20 cellular contexts compared by ENCODE assay signal in the genomic region with DNA sequence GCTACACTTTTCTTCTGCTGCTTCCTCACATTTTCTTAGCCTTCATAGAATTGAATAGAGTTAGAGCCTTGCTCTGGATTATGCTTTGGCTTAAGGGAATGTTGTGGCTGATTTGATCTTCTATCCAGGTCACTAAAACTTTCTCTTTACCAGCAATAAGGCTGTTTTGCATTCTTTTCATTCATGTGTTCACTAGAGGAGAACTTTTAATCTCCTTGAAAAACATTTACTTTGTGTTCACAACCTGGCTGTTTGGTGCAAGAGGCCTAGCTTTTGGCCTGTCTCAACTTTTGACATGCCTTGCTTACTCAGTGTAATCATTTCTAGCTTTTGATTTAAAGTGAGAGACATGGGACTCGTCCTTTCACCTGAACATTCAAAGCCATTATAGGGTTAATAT.
"Had no signal": no experiment of that assay in that cellular context is flagged by ENCODE, and none has a peak within 500 bp of the region (broad histone marks: within the 10 kb centered on the region; RNA-seq: fewer than 3 reads in every experiment).

No MANE protein-coding gene starts in this region.

- H3K4me3 Mint-ChIP-seq: naive B cell, nephron progenitor cell had no signal

- H3K79me2 ChIP-seq: hepatocyte had no signal

- H2AFZ ChIP-seq: hepatocyte had no signal

- H3K27ac ChIP-seq: colonic mucosa, hepatocyte, left ventricle myocardium inferior, psoas muscle, sigmoid colon, skin epidermis, suprapubic skin, tibial artery, upper lobe of left lung, uterus had no signal

- H3K27ac Mint-ChIP-seq: naive B cell, nephron progenitor cell had no signal

- H3K36me3 ChIP-seq: colonic mucosa, left ventricle myocardium inferior, sigmoid colon, suprapubic skin, tibial artery, upper lobe of left lung, uterus had no signal

- DNase-seq: colonic mucosa; dermis blood vessel endothelial cell; foreskin melanocyte; head of caudate nucleus; left ventricle myocardium inferior; mesendoderm; naive B cell; nephron progenitor cell; psoas muscle; sigmoid colon; stimulated activated CD4-positive, alpha-beta T cell treated with anti-CD3 and anti-CD28 coated beads, Interleukin-2, amount 100 ng/mL, for 24 hours; stimulated activated CD4-positive, alpha-beta T cell treated with anti-CD3 and anti-CD28 coated beads, Interleukin-4, amount 100 ng/mL, for 4 hours; stimulated activated naive CD4-positive, alpha-beta T cell treated with Interleukin-2 at 50 U/mL for 16 hours; tibial artery; upper lobe of left lung; uterus had no signal

- H3K4me1 ChIP-seq: colonic mucosa, left ventricle myocardium inferior, psoas muscle, sigmoid colon, suprapubic skin, tibial artery, upper lobe of left lung, uterus had no signal

- H3K4me3 ChIP-seq: colonic mucosa, hepatocyte, left ventricle myocardium inferior, lung, psoas muscle, sigmoid colon, skin epidermis, suprapubic skin, tibial artery, upper lobe of left lung, uterus had no signal

- H3K27me3 ChIP-seq: colonic mucosa, hepatocyte, sigmoid colon, suprapubic skin, tibial artery, upper lobe of left lung, uterus had no signal

- H3K9me3 ChIP-seq: colonic mucosa, left ventricle myocardium inferior, psoas muscle, sigmoid colon, suprapubic skin, tibial artery, upper lobe of left lung, uterus had no signal

- H3K27me3 Mint-ChIP-seq: naive B cell had no signal

- H3K4me1 Mint-ChIP-seq: naive B cell, nephron progenitor cell had no signal

- H3K4me2 ChIP-seq: hepatocyte had no signal
